ENCODE assay signal across 1 cellular context in the genomic region with DNA sequence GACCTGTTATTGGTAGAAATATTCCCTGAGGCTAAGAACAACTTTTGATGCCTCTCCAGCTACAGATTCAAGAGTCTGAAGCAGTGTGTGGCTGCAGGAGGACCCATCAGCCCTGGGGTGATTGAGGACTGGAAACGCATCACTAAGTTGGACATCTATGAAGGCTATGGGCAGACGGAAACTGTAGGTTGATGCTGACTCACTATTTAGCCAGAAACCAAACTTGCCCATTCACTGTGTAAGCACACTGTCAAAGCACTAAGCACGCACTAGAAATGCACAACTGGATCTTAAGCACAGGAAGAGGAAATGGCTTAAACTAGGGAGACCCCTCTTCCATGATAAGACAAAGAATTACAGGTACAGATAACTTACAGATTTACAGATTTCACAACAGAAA.
A peak's percentile ranks its signal among the peaks of the same experiment; 100 is the strongest.
TF ChIP-seq lines count a peak whose summit lies in the region.

No MANE protein-coding gene starts in this region.

TF ChIP-seq in GM12878, 131 proteins besides CTCF, POLR2A, EP300 and RAD21 (continued from another document):
- TF ChIP-seq RUNX3 (IDR thresholded peaks at IDR 0.05; ENCODE audit: low read length), result peak; percentile 40; the same call in 1 of the 2 replicates
